1 cellular context compared by ENCODE assay signal in genomic region chr21:36395353-36396111, GRCh38.
TF ChIP-seq lines count a peak whose summit lies in the region.

No MANE protein-coding gene starts in this region.

TF ChIP-seq in HEK293, 187 proteins besides CTCF, POLR2A, EP300 and RAD21 (continued from another document):
- TF ChIP-seq INSM2 (tag by site-specific recombination; IDR thresholded peaks at IDR 0.05) = no peak
- TF ChIP-seq, protein P1, sequence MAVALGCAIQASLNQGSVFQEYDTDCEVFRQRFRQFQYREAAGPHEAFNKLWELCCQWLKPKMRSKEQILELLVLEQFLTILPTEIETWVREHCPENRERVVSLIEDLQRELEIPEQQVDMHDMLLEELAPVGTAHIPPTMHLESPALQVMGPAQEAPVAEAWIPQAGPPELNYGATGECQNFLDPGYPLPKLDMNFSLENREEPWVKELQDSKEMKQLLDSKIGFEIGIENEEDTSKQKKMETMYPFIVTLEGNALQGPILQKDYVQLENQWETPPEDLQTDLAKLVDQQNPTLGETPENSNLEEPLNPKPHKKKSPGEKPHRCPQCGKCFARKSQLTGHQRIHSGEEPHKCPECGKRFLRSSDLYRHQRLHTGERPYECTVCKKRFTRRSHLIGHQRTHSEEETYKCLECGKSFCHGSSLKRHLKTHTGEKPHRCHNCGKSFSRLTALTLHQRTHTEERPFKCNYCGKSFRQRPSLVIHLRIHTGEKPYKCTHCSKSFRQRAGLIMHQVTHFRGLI (tag by site-specific recombination; IDR thresholded peaks at IDR 0.05) = no peak
- TF ChIP-seq ZNF221 (tag by site-specific recombination; IDR thresholded peaks at IDR 0.05; ENCODE audit: borderline replicate concordance) = no peak
